Comparison of ENCODE assay signal across 7 cellular contexts in the genomic region with DNA sequence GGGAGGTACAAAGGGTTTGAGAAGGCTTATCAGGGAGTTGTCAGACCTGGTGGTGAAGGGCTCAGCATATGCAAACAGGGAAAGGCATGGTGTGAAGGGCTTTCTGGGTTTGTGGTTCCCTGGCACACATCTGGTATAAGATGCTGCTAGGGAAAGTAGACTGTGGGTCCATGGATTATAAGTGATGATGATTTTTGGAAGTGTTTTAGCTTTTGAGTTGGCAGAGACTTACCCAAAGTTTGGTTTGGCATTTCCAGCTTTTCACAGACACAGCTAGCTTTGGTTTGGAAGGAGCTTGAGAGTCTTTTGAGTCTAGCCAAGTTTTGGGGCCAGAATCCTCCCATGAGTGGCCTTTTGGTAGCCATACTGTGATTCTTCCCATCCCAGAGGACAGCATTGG. TPM values are rescaled to one million over a fixed set of nuclear protein-coding genes. Genes with fewer than 3 reads are reported as not detected.
DNase-seq lines count a peak whose midpoint lies in the region; ATAC-seq and TF ChIP-seq lines count a peak whose summit lies in the region.

No MANE protein-coding gene starts in this region.

- ATAC-seq in activated CD8-positive, alpha-beta T cell treated with anti-CD3 and anti-CD28 coated beads for 36 hours, result no peak
- ATAC-seq in stimulated activated effector memory CD8-positive, alpha-beta T cell treated with anti-CD3 and anti-CD28 coated beads, Interleukin-12 subunit alpha, Interleukin-12 subunit beta, amount 100 ng/mL, for 72 hours, result no peak
- no peak for ATAC-seq in GM19035 (IDR thresholded peaks at IDR 0.05; ENCODE audit: unreplicated experiment)
- no peak for ATAC-seq in HG02981 (IDR thresholded peaks at IDR 0.05; ENCODE audit: unreplicated experiment)

- intact Hi-C loops in activated CD8-positive, alpha-beta T cell treated with anti-CD3 and anti-CD28 coated beads for 36 hours (cut with micrococcal nuclease), result no loop called here

- H3K9me3 Mint-ChIP-seq in activated CD8-positive, alpha-beta T cell treated with anti-CD3 and anti-CD28 coated beads for 36 hours, result no peaks in the 10 kb centered on the region
- no peaks in the 10 kb centered on the region for H3K9me3 Mint-ChIP-seq in stimulated activated effector memory CD8-positive, alpha-beta T cell treated with anti-CD3 and anti-CD28 coated beads, Interleukin-12 subunit alpha, Interleukin-12 subunit beta, amount 100 ng/mL, for 72 hours

- H3K27ac Mint-ChIP-seq in activated CD8-positive, alpha-beta T cell treated with anti-CD3 and anti-CD28 coated beads for 36 hours, result peak overlapping the region; percentile 92
- peak overlapping the region; percentile 92 for H3K27ac Mint-ChIP-seq in stimulated activated effector memory CD8-positive, alpha-beta T cell treated with anti-CD3 and anti-CD28 coated beads, Interleukin-12 subunit alpha, Interleukin-12 subunit beta, amount 100 ng/mL, for 72 hours

- H3K4me3 ChIP-seq in HL-60 (replicated peaks; ENCODE audit: insufficient read depth, low read length), result peak overlapping the region; percentile 99
- peak overlapping the region; percentile 89 for H3K4me3 ChIP-seq in iPS-11a (ENCODE audit: low read depth, low read length)

- peaks cover 35% of the 10 kb centered on the region for H3K4me1 Mint-ChIP-seq in activated CD8-positive, alpha-beta T cell treated with anti-CD3 and anti-CD28 coated beads for 36 hours (ENCODE audit: low read depth)
- peaks cover 52% of the 10 kb centered on the region for H3K4me1 Mint-ChIP-seq in stimulated activated effector memory CD8-positive, alpha-beta T cell treated with anti-CD3 and anti-CD28 coated beads, Interleukin-12 subunit alpha, Interleukin-12 subunit beta, amount 100 ng/mL, for 72 hours

- DNase-seq in HL-60 (ENCODE audit: low read depth in 1 of 2, low spot score in 1 of 2) (no peak), hippocampal formation (lab: John Stamatoyannopoulos, UW) (no peak)
- no peak for DNase-seq in activated CD8-positive, alpha-beta T cell treated with anti-CD3 and anti-CD28 coated beads for 36 hours
- DNase-seq in stimulated activated effector memory CD8-positive, alpha-beta T cell treated with anti-CD3 and anti-CD28 coated beads, Interleukin-12 subunit alpha, Interleukin-12 subunit beta, amount 100 ng/mL, for 72 hours (ENCODE audit: low spot score in 2 of 2), result no peak

- H3K36me3 Mint-ChIP-seq in activated CD8-positive, alpha-beta T cell treated with anti-CD3 and anti-CD28 coated beads for 36 hours (ENCODE audit: low read depth), result peaks cover 53% of the 10 kb centered on the region
- peaks cover 78% of the 10 kb centered on the region for H3K36me3 Mint-ChIP-seq in stimulated activated effector memory CD8-positive, alpha-beta T cell treated with anti-CD3 and anti-CD28 coated beads, Interleukin-12 subunit alpha, Interleukin-12 subunit beta, amount 100 ng/mL, for 72 hours

- CTCF ChIA-PET in activated CD8-positive, alpha-beta T cell treated with anti-CD3 and anti-CD28 coated beads for 36 hours (lab: Charles Lee), result no interaction called here

- H3K27ac ChIP-seq in HL-60 (replicated peaks), result no peak overlapping the region

- TF ChIP-seq CTCF in HL-60 (IDR thresholded peaks at IDR 0.05; ENCODE audit: insufficient read depth, low read length), result no peak
- no peak for TF ChIP-seq CTCF in activated CD8-positive, alpha-beta T cell treated with anti-CD3 and anti-CD28 coated beads for 36 hours (IDR thresholded peaks at IDR 0.05)

- no peaks in the 10 kb centered on the region for H3K27me3 ChIP-seq in HL-60 (ENCODE audit: insufficient read depth, poor library complexity, severe bottlenecking)

- peak overlapping the region; percentile 96 for H3K4me3 Mint-ChIP-seq in activated CD8-positive, alpha-beta T cell treated with anti-CD3 and anti-CD28 coated beads for 36 hours
- peak overlapping the region; percentile 91 for H3K4me3 Mint-ChIP-seq in stimulated activated effector memory CD8-positive, alpha-beta T cell treated with anti-CD3 and anti-CD28 coated beads, Interleukin-12 subunit alpha, Interleukin-12 subunit beta, amount 100 ng/mL, for 72 hours

- peaks cover 6% of the 10 kb centered on the region for H3K27me3 Mint-ChIP-seq in activated CD8-positive, alpha-beta T cell treated with anti-CD3 and anti-CD28 coated beads for 36 hours

- POLR2A ChIA-PET in activated CD8-positive, alpha-beta T cell treated with anti-CD3 and anti-CD28 coated beads for 36 hours (lab: Charles Lee), result interaction anchor here (1.0 to 13.1 kb wide), 5 partner anchors 8 to 29 kb away, joined by 3 to 164 read pairs (median 39); a partner anchor contains a TSS

RNA-seq across cellular contexts. Expression of a gene that starts 2.3 kb away (rescaled TPM):
- 100 to 1,000 TPM; 527 to 550 TPM for total RNA-seq in activated CD8-positive, alpha-beta T cell treated with anti-CD3 and anti-CD28 coated beads for 36 hours

RNA-seq across cellular contexts. Expression of a gene that starts 8.8 kb away (rescaled TPM):
- 10 to 100 TPM; 88.3 to 90.0 TPM for total RNA-seq in activated CD8-positive, alpha-beta T cell treated with anti-CD3 and anti-CD28 coated beads for 36 hours

RNA-seq across cellular contexts. Expression of a gene that starts 12.3 kb away (rescaled TPM):
- 100 to 1,000 TPM; 107 to 114 TPM for total RNA-seq in activated CD8-positive, alpha-beta T cell treated with anti-CD3 and anti-CD28 coated beads for 36 hours

RNA-seq across cellular contexts. Expression of a gene that starts 26.5 kb away (rescaled TPM):
- 1 to 10 TPM; 7.4 to 7.9 TPM for total RNA-seq in activated CD8-positive, alpha-beta T cell treated with anti-CD3 and anti-CD28 coated beads for 36 hours

RNA-seq across cellular contexts. Expression of a gene that starts 27.0 kb away (rescaled TPM):
- total RNA-seq in activated CD8-positive, alpha-beta T cell treated with anti-CD3 and anti-CD28 coated beads for 36 hours, result 10 to 100 TPM; 12.1 to 13.4 TPM
